ENCODE assay signal across 14 cellular contexts in genomic region chr16:56202036-56202435, GRCh38. TPM values are rescaled to one million over a fixed set of nuclear protein-coding genes. Genes with fewer than 3 reads are reported as not detected.
DNase-seq lines count a peak whose midpoint lies in the region; TF ChIP-seq lines count a peak whose summit lies in the region.
"Had no signal": no experiment of that assay in that cellular context is flagged by ENCODE, and none has a peak within 500 bp of the region (broad histone marks: within the 10 kb centered on the region; RNA-seq: fewer than 3 reads in every experiment).

No MANE protein-coding gene starts in this region.

- no peaks in the 10 kb centered on the region for H3K36me3 Mint-ChIP-seq in activated naive CD4-positive, alpha-beta T cell treated with anti-CD3 and anti-CD28 coated beads for 36 hours (ENCODE audit: low read depth)
- H3K36me3 Mint-ChIP-seq: naive B cell had no signal

- no peaks in the 10 kb centered on the region for H3K27me3 ChIP-seq in right atrium auricular region
- H3K27me3 ChIP-seq in left ventricle myocardium inferior (ENCODE audit: low read depth), result no peaks in the 10 kb centered on the region
- no peaks in the 10 kb centered on the region for H3K27me3 ChIP-seq in stomach
- peaks cover 28% of the 10 kb centered on the region for H3K27me3 ChIP-seq in hepatocyte

- H3K36me3 ChIP-seq in right atrium auricular region (no peaks in the 10 kb centered on the region), left ventricle myocardium inferior (no peaks in the 10 kb centered on the region), stomach (no peaks in the 10 kb centered on the region), hepatocyte (replicated peaks; ENCODE audit: insufficient read depth, low read depth) (no peaks in the 10 kb centered on the region)

- H3K4me2 ChIP-seq in hepatocyte, result no peak overlapping the region

- TF ChIP-seq POLR2A in stomach (IDR thresholded peaks at IDR 0.05), result no peak

- H3K9me2 ChIP-seq in hepatocyte (replicated peaks; ENCODE audit: insufficient read depth), result no peaks in the 10 kb centered on the region

- TF ChIP-seq CTCF in right atrium auricular region (IDR thresholded peaks at IDR 0.05), result no peak
- TF ChIP-seq CTCF in left ventricle myocardium inferior (IDR thresholded peaks at IDR 0.05; ENCODE audit: borderline replicate concordance), result no peak
- no peak for TF ChIP-seq CTCF in stomach (IDR thresholded peaks at IDR 0.05)
- no peak for TF ChIP-seq CTCF in hepatocyte (IDR thresholded peaks at IDR 0.05; ENCODE audit: poor library complexity)

- no peaks in the 10 kb centered on the region for H3K79me2 ChIP-seq in hepatocyte

- H3K4me1 ChIP-seq in right atrium auricular region (peaks cover 5 to 29% of the 10 kb centered on the region in 2 donors), left ventricle myocardium inferior (peaks cover 21% of the 10 kb centered on the region), stomach (peaks cover 0 to 42% (median 8%) of the 10 kb centered on the region in 4 donors), hepatocyte (ENCODE audit: insufficient read depth) (no peaks in the 10 kb centered on the region)

- H3K4me3 ChIP-seq in right atrium auricular region (no peak overlapping the region), left ventricle myocardium inferior (no peak overlapping the region), stomach (no peak overlapping the region), hepatocyte (no peak overlapping the region)
- H3K4me3 ChIP-seq in Jurkat, Clone E6-1 (ENCODE audit: low read length), result no peak overlapping the region

- H3K9me3 ChIP-seq in right atrium auricular region (no peaks in the 10 kb centered on the region), left ventricle myocardium inferior (replicated peaks) (no peaks in the 10 kb centered on the region), stomach (no peaks in the 10 kb centered on the region), hepatocyte (ENCODE audit: low read depth) (no peaks in the 10 kb centered on the region)

- no peak overlapping the region for H2AFZ ChIP-seq in hepatocyte

- intact Hi-C loops in left ventricle myocardium inferior (cut with micrococcal nuclease), result loop anchor here (10.0 kb wide), 1 partner anchor 257 kb away; no protein-coding TSS in a partner anchor
- intact Hi-C loops in activated naive CD4-positive, alpha-beta T cell treated with anti-CD3 and anti-CD28 coated beads for 36 hours (cut with micrococcal nuclease), result no loop called here
- intact Hi-C loops in stomach (cut with DNase I; ENCODE audit: low total_unique reads), result no loop called here

- H3K27ac ChIP-seq in right atrium auricular region (peak overlapping the region; percentile 8 to 31), left ventricle myocardium inferior (replicated peaks) (no peak overlapping the region), stomach (peak overlapping the region in 1 of 5 donors; percentile 13), hepatocyte (no peak overlapping the region)
- H3K27ac ChIP-seq: HL-60 had no signal

- DNase-seq in right atrium auricular region (ENCODE audit: low spot score) (no peak), left ventricle myocardium inferior (no peak), stomach (peak; percentile 36), AG08396 (ENCODE audit: low spot score) (no peak), hepatocyte (ENCODE audit: low spot score) (no peak), cerebellar cortex (ENCODE audit: low spot score) (no peak)
- peak; percentile 89 for DNase-seq in Jurkat, Clone E6-1 (ENCODE audit: low read depth, low spot score)
- peak; percentile 49 for DNase-seq in activated naive CD4-positive, alpha-beta T cell treated with anti-CD3 and anti-CD28 coated beads for 36 hours
- DNase-seq: cerebellar nuclear complex, naive B cell, NCI-H1694 treated with DMSO at 0.1 percent for 48 hours, T1000 had no signal

- no peak overlapping the region for H3K27ac Mint-ChIP-seq in activated naive CD4-positive, alpha-beta T cell treated with anti-CD3 and anti-CD28 coated beads for 36 hours
- H3K27ac Mint-ChIP-seq: activated T-helper 1 cell treated with anti-CD3 and anti-CD28 coated beads, Interleukin-12 subunit alpha, Interleukin-12 subunit beta, Interleukin-2, Interleukin-4 antibody, amounts not matched to agents 30 ng/mL and 10 ng/mL and 1 ng/mL, durations not matched to agents 14 hours and 24 hours and 36 hours; naive B cell had no signal

- CTCF ChIA-PET in activated naive CD4-positive, alpha-beta T cell treated with anti-CD3 and anti-CD28 coated beads for 36 hours (lab: Charles Lee), result interaction anchor here (0.6 to 3.2 kb wide), 5 partner anchors 12 to 279 kb away, joined by 3 to 27 read pairs (median 6); no protein-coding TSS in a partner anchor

- no peaks in the 10 kb centered on the region for H3K9me3 Mint-ChIP-seq in activated naive CD4-positive, alpha-beta T cell treated with anti-CD3 and anti-CD28 coated beads for 36 hours
- H3K9me3 Mint-ChIP-seq: naive B cell had no signal

- no peaks in the 10 kb centered on the region for H4K20me1 ChIP-seq in hepatocyte (ENCODE audit: insufficient read depth, poor library complexity, severe bottlenecking)

- no peak for TF ChIP-seq EP300 in stomach (IDR thresholded peaks at IDR 0.05)

- H3K4me1 Mint-ChIP-seq in activated naive CD4-positive, alpha-beta T cell treated with anti-CD3 and anti-CD28 coated beads for 36 hours (ENCODE audit: low read depth), result peaks cover 31% of the 10 kb centered on the region

- H3K27me3 Mint-ChIP-seq in activated naive CD4-positive, alpha-beta T cell treated with anti-CD3 and anti-CD28 coated beads for 36 hours (ENCODE audit: low read depth), result peaks cover 9% of the 10 kb centered on the region

- H3K4me3 Mint-ChIP-seq in activated naive CD4-positive, alpha-beta T cell treated with anti-CD3 and anti-CD28 coated beads for 36 hours, result no peak overlapping the region
- H3K4me3 Mint-ChIP-seq: activated T-helper 1 cell treated with anti-CD3 and anti-CD28 coated beads, Interleukin-12 subunit alpha, Interleukin-12 subunit beta, Interleukin-2, Interleukin-4 antibody, amounts not matched to agents 30 ng/mL and 10 ng/mL and 1 ng/mL, durations not matched to agents 14 hours and 24 hours and 36 hours; naive B cell had no signal

RNA-seq across cellular contexts. Expression of gene GNAO1, which starts 10.7 kb away (rescaled TPM):
- total RNA-seq in right atrium auricular region, result 10 to 100 TPM; 43.1 to 54.8 TPM
- total RNA-seq in left ventricle myocardium inferior, result 15.4 TPM
- polyA plus RNA-seq in Jurkat, Clone E6-1 (2012; ENCODE audit: insufficient read depth, insufficient read length), result 8.8 TPM
- under 1 TPM; 0.25 to 0.50 TPM for total RNA-seq in activated naive CD4-positive, alpha-beta T cell treated with anti-CD3 and anti-CD28 coated beads for 36 hours
- 10 to 100 TPM in 2 of 5 donors, 1 to 10 TPM in 3; 3.8 to 42.0 (median 9.9) TPM for total RNA-seq in stomach
- polyA plus RNA-seq in stomach, result 1 to 10 TPM; 2.3 to 3.4 (median 2.3) TPM
- total RNA-seq in hepatocyte, result 0.77 and 2.8 TPM in 2 replicates
- 0.60 and 2.2 TPM in 2 replicates for polyA plus RNA-seq in hepatocyte

Comparison
In these comparisons a context has a peak if more than half of its experiments do, and no peak if none do; other contexts are left out.
1. H3K27ac ChIP-seq: peak in right atrium auricular region (2 of 2); none in left ventricle myocardium inferior (single experiment) and hepatocyte (single experiment).
2. DNase-seq: peak in Jurkat, Clone E6-1 (single experiment), activated naive CD4-positive, alpha-beta T cell treated with anti-CD3 and anti-CD28 coated beads for 36 hours (single experiment) and stomach (single experiment); none in right atrium auricular region (single experiment), left ventricle myocardium inferior (single experiment), AG08396 (single experiment), hepatocyte (single experiment) and cerebellar cortex (single experiment).